Comparison of ENCODE assay signal across 6 cellular contexts in the genomic region with DNA sequence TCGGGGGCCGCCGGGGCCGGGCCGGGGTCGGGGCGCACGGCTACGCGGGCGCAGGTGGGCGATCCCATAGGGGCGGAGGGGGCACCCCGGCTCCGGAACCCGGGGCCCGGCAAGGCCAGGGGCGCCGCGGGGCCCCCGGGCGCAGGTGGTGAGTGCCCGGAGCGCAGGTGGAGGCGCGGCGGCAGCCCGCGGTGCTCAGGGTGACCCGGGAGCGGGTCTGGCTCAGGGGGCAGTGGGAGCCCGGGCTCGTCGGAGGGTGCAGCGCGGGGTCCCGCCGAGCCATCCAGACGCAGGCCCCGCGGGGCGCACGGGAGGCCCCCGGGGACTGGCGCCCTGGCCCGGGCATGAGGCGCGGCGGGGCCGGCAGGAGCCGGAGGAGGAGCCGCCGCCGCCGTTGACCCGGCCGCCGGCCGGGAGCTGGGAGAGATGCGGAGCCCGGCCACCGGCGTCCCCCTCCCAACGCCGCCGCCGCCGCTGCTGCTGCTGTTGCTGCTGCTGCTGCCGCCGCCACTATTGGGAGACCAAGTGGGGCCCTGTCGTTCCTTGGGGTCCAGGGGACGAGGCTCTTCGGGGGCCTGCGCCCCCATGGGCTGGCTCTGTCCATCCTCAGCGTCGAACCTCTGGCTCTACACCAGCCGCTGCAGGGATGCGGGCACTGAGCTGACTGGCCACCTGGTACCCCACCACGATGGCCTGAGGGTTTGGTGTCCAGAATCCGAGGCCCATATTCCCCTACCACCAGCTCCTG. TPM values are rescaled to one million over a fixed set of nuclear protein-coding genes. Genes with fewer than 3 reads are reported as not detected.
A peak's percentile ranks its signal among the peaks of the same experiment; 100 is the strongest.
DNase-seq lines count a peak whose midpoint lies in the region; ATAC-seq and TF ChIP-seq lines count a peak whose summit lies in the region.

No MANE protein-coding gene starts in this region.

- no peak overlapping the region for H3K9ac ChIP-seq in smooth muscle cell (ENCODE audit: low read depth)

- peak overlapping the region; percentile 91 for H3K4me2 ChIP-seq in smooth muscle cell

- peak overlapping the region; percentile 74 to 95 for H3K4me3 ChIP-seq in esophagus (ENCODE audit: low read depth in 1 of 2, low read length in 2 of 2)
- H3K4me3 ChIP-seq in smooth muscle cell: peak overlapping the region; percentile 56

- ATAC-seq in GM19395 (IDR thresholded peaks at IDR 0.05; ENCODE audit: unreplicated experiment) (peak; percentile 39), HG03558 (IDR thresholded peaks at IDR 0.05; ENCODE audit: extremely low read depth, unreplicated experiment) (peak; percentile 8), HG03097 (IDR thresholded peaks at IDR 0.05; ENCODE audit: low FRiP score, unreplicated experiment) (no peak)

- H3F3A ChIP-seq in smooth muscle cell (ENCODE audit: low read depth): no peaks in the 10 kb centered on the region

- H3K36me3 ChIP-seq in esophagus (ENCODE audit: control insufficient read depth in 2 of 2, insufficient read depth in 2 of 2, low read length in 1 of 2): peaks cover 0 to 8% of the 10 kb centered on the region in 2 donors
- H3K36me3 ChIP-seq in smooth muscle cell (ENCODE audit: low read depth): no peaks in the 10 kb centered on the region

- H3K27me3 ChIP-seq in esophagus (ENCODE audit: control insufficient read depth in 1 of 2, insufficient read depth in 2 of 2, low read length in 2 of 2) (no peaks in the 10 kb centered on the region), smooth muscle cell (ENCODE audit: low read depth) (peaks cover 5% of the 10 kb centered on the region)

- H3K4me1 ChIP-seq in esophagus (ENCODE audit: control insufficient read depth in 2 of 2, insufficient read depth in 2 of 2, low read length in 1 of 2): peaks cover 9 to 33% of the 10 kb centered on the region in 2 donors
- peaks cover 16% of the 10 kb centered on the region for H3K4me1 ChIP-seq in smooth muscle cell (ENCODE audit: low read depth)

- no peak for TF ChIP-seq CTCF in smooth muscle cell (IDR thresholded peaks at IDR 0.05; ENCODE audit: borderline replicate concordance, insufficient read depth, poor library complexity, severe bottlenecking)
- no peak for TF ChIP-seq CTCF in GM10266 (IDR thresholded peaks at IDR 0.05; ENCODE audit: control insufficient read depth, insufficient read depth, low read depth, missing control alignments)

- DNase-seq in smooth muscle cell (lab: John Stamatoyannopoulos, UW; ENCODE audit: unreplicated experiment) (no peak), GM10266 (ENCODE audit: extremely low spot score) (no peak)

- WGBS in esophagus, 2 donors: 2 to 7% methylated on average over 26 to 80 of the region's 80 CpGs
- 6% methylated on average over 38 of the region's 80 CpGs for WGBS in smooth muscle cell (ENCODE audit: low lambda C conversion rate)

- no peak overlapping the region for H2AFZ ChIP-seq in smooth muscle cell (ENCODE audit: low read depth)

- H3K9me3 ChIP-seq in esophagus (ENCODE audit: control insufficient read depth in 2 of 2, insufficient read depth in 1 of 2, low read depth in 1 of 2, low read length in 1 of 2): peaks cover 0 to 2% of the 10 kb centered on the region in 2 donors
- no peaks in the 10 kb centered on the region for H3K9me3 ChIP-seq in smooth muscle cell (replicated peaks; ENCODE audit: low read depth)

- no peaks in the 10 kb centered on the region for H3K79me2 ChIP-seq in smooth muscle cell (ENCODE audit: low read depth)

- no peaks in the 10 kb centered on the region for H4K20me1 ChIP-seq in smooth muscle cell (ENCODE audit: low read depth)

- H3K27ac ChIP-seq in esophagus (ENCODE audit: low read depth in 2 of 2, low read length in 1 of 2) (peak overlapping the region; percentile 19 to 55), smooth muscle cell (ENCODE audit: low read depth) (no peak overlapping the region)

RNA-seq across cellular contexts. Expression of gene CELSR2, which starts 0.5 kb away (rescaled TPM):
- polyA plus RNA-seq in esophagus (10 to 100 TPM; 17.4 to 19.4 TPM), smooth muscle cell (1.8 and 5.1 TPM in 2 replicates)
- 2.9 and 3.6 TPM in 2 replicates for total RNA-seq in smooth muscle cell

RNA-seq across cellular contexts. Expression of gene PSRC1, which starts 33.1 kb away (rescaled TPM):
- 10 to 100 TPM in 1 of 2 donors, 1 to 10 TPM in 1; 6.3 to 10.4 TPM for polyA plus RNA-seq in esophagus
- total RNA-seq in smooth muscle cell: 5.5 and 5.7 TPM in 2 replicates
- 9.0 and 10.8 TPM in 2 replicates for polyA plus RNA-seq in smooth muscle cell

RNA-seq across cellular contexts. Expression of gene SARS1, which starts 36.1 kb away (rescaled TPM):
- polyA plus RNA-seq in esophagus (100 to 1,000 TPM in 1 of 2 donors, 10 to 100 TPM in 1; 31.4 to 124 TPM), smooth muscle cell (165 and 176 TPM in 2 replicates)
- total RNA-seq in smooth muscle cell: 157 and 164 TPM in 2 replicates

RNA-seq across cellular contexts. Expression of gene MYBPHL, which starts 57.0 kb away (rescaled TPM):
- under 1 TPM; 0.08 to 0.14 TPM for polyA plus RNA-seq in esophagus
- total RNA-seq in smooth muscle cell: not detected in 2 replicates
- not detected in 2 replicates for polyA plus RNA-seq in smooth muscle cell
